29 cellular contexts compared by ENCODE assay signal in the genomic region with DNA sequence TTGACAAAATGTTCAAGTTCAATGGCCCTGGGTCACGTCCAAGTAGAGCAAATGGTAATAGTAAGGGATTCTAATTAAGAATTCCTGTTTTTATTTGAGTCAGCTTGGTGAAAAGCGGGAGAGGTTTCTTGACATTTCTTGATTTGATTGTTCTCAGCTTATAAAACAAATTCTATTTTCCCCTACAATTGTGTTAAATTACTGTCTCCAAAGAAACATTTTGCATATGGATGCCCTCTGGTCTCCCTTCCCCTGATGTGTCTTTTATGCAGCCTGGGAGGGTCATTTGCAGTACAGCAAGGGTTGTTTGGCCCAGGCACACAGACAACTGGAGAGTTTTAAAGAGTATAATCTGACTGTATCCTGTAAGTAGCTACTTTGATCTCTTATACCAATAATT.
"Had no signal": no experiment of that assay in that cellular context is flagged by ENCODE, and none has a peak within 500 bp of the region (broad histone marks: within the 10 kb centered on the region; RNA-seq: fewer than 3 reads in every experiment).

No MANE protein-coding gene starts in this region.

- FAIRE-seq: astrocyte, islet of Langerhans, small intestine, urothelium cell line had no signal

- H3K4me1 ChIP-seq: esophagus squamous epithelium, left lung, prostate gland, sigmoid colon had no signal

- H3K9me3 ChIP-seq: esophagus squamous epithelium, mucosa of descending colon, ovary, prostate gland, sigmoid colon, thoracic aorta had no signal

- H3K36me3 Mint-ChIP-seq: activated naive CD4-positive, alpha-beta T cell treated with anti-CD3 and anti-CD28 coated beads, Interleukin-2, amount 10 ng/mL, durations not matched to agents 7 days and 5 days; activated naive CD8-positive, alpha-beta T cell treated with anti-CD3 and anti-CD28 coated beads, Interleukin-2, amount 10 ng/mL, durations not matched to agents 7 days and 5 days; natural killer cell treated with Interleukin-12 subunit alpha and Interleukin-12 subunit beta and Interleukin-15 and Interleukin-18, amount 100 ng/mL, for 72 hours; stimulated activated effector memory CD8-positive, alpha-beta T cell treated with anti-CD3 and anti-CD28 coated beads, Interleukin-12 subunit alpha, Interleukin-12 subunit beta, amount 100 ng/mL, for 72 hours had no signal

- DNase-seq: activated CD4-positive, alpha-beta T cell treated with anti-CD3 and anti-CD28 coated beads for 48 hours; activated CD4-positive, alpha-beta T cell treated with anti-CD3 and anti-CD28 coated beads, Interleukin-2, amount 50 U/mL, for 48 hours; activated CD8-positive, alpha-beta memory T cell treated with anti-CD3 and anti-CD28 coated beads, Interleukin-2, amount 50 U/mL, for 4 hours; activated gamma-delta T cell; activated naive CD4-positive, alpha-beta T cell treated with anti-CD3 and anti-CD28 coated beads, Interleukin-2, amount 10 ng/mL, durations not matched to agents 7 days and 5 days; activated naive CD8-positive, alpha-beta T cell treated with anti-CD3 and anti-CD28 coated beads, Interleukin-2, amount 10 ng/mL, durations not matched to agents 7 days and 5 days; activated T-cell treated with anti-CD3 and anti-CD28 coated beads, Interleukin-2, amount 50 U/mL, for 1 hour; esophagus squamous epithelium; heart right ventricle; left lung; mucosa of descending colon; sigmoid colon; small intestine; stimulated activated CD4-positive, alpha-beta T cell treated with anti-CD3 and anti-CD28 coated beads, Interleukin-4, amount 100 ng/mL, for 24 hours; trophoblast cell had no signal

- ATAC-seq: activated CD4-positive, CD25-positive, alpha-beta regulatory T cell treated with anti-CD3 and anti-CD28 coated beads, Interleukin-2, amount 50 U/mL, for 24 hours; mucosa of descending colon had no signal

- H3K27ac ChIP-seq: epithelial cell of prostate, esophagus squamous epithelium, left lung, ovary, prostate gland, sigmoid colon, thoracic aorta, VCaP had no signal

- H3K36me3 ChIP-seq: esophagus squamous epithelium, heart right ventricle, left lung, ovary, prostate gland, sigmoid colon, thoracic aorta had no signal

- H3K27ac Mint-ChIP-seq: activated naive CD4-positive, alpha-beta T cell treated with anti-CD3 and anti-CD28 coated beads, Interleukin-2, amount 10 ng/mL, durations not matched to agents 7 days and 5 days; activated naive CD8-positive, alpha-beta T cell treated with anti-CD3 and anti-CD28 coated beads, Interleukin-2, amount 10 ng/mL, durations not matched to agents 7 days and 5 days; activated T-helper 1 cell treated with anti-CD3 and anti-CD28 coated beads, Interleukin-12 subunit alpha, Interleukin-12 subunit beta, Interleukin-2, Interleukin-4 antibody, amounts not matched to agents 30 ng/mL and 10 ng/mL and 1 ng/mL, durations not matched to agents 14 hours and 24 hours and 36 hours; natural killer cell treated with Interleukin-12 subunit alpha and Interleukin-12 subunit beta and Interleukin-15 and Interleukin-18, amount 100 ng/mL, for 72 hours; stimulated activated effector memory CD8-positive, alpha-beta T cell treated with anti-CD3 and anti-CD28 coated beads, Interleukin-12 subunit alpha, Interleukin-12 subunit beta, amount 100 ng/mL, for 72 hours; stimulated activated naive CD8-positive, alpha-beta T cell treated with anti-CD3 and anti-CD28 coated beads, Interleukin-15, Interleukin-2, amounts not matched to agents 100 ng/mL and 50 ng/mL, for 24 hours had no signal

- H3K4me1 Mint-ChIP-seq: activated naive CD4-positive, alpha-beta T cell treated with anti-CD3 and anti-CD28 coated beads, Interleukin-2, amount 10 ng/mL, durations not matched to agents 7 days and 5 days; activated naive CD8-positive, alpha-beta T cell treated with anti-CD3 and anti-CD28 coated beads, Interleukin-2, amount 10 ng/mL, durations not matched to agents 7 days and 5 days; stimulated activated effector memory CD8-positive, alpha-beta T cell treated with anti-CD3 and anti-CD28 coated beads, Interleukin-12 subunit alpha, Interleukin-12 subunit beta, amount 100 ng/mL, for 72 hours had no signal

- H3K9me3 Mint-ChIP-seq: activated T-helper 1 cell treated with anti-CD3 and anti-CD28 coated beads, Interleukin-12 subunit alpha, Interleukin-12 subunit beta, Interleukin-2, Interleukin-4 antibody, amounts not matched to agents 30 ng/mL and 10 ng/mL and 1 ng/mL, durations not matched to agents 14 hours and 24 hours and 36 hours; stimulated activated naive CD8-positive, alpha-beta T cell treated with anti-CD3 and anti-CD28 coated beads, Interleukin-15, Interleukin-2, amounts not matched to agents 100 ng/mL and 50 ng/mL, for 24 hours had no signal

- H3K4me3 Mint-ChIP-seq: activated naive CD4-positive, alpha-beta T cell treated with anti-CD3 and anti-CD28 coated beads, Interleukin-2, amount 10 ng/mL, durations not matched to agents 7 days and 5 days; activated naive CD8-positive, alpha-beta T cell treated with anti-CD3 and anti-CD28 coated beads, Interleukin-2, amount 10 ng/mL, durations not matched to agents 7 days and 5 days; activated T-helper 1 cell treated with anti-CD3 and anti-CD28 coated beads, Interleukin-12 subunit alpha, Interleukin-12 subunit beta, Interleukin-2, Interleukin-4 antibody, amounts not matched to agents 30 ng/mL and 10 ng/mL and 1 ng/mL, durations not matched to agents 14 hours and 24 hours and 36 hours; natural killer cell treated with Interleukin-12 subunit alpha and Interleukin-12 subunit beta and Interleukin-15 and Interleukin-18, amount 100 ng/mL, for 72 hours; stimulated activated effector memory CD8-positive, alpha-beta T cell treated with anti-CD3 and anti-CD28 coated beads, Interleukin-12 subunit alpha, Interleukin-12 subunit beta, amount 100 ng/mL, for 72 hours; stimulated activated naive CD8-positive, alpha-beta T cell treated with anti-CD3 and anti-CD28 coated beads, Interleukin-15, Interleukin-2, amounts not matched to agents 100 ng/mL and 50 ng/mL, for 24 hours had no signal

- H3K27me3 Mint-ChIP-seq: natural killer cell treated with Interleukin-12 subunit alpha and Interleukin-12 subunit beta and Interleukin-15 and Interleukin-18, amount 100 ng/mL, for 72 hours had no signal

- H3K4me3 ChIP-seq: esophagus squamous epithelium, heart right ventricle, left lung, lung, mucosa of descending colon, ovary, prostate gland, sigmoid colon, thoracic aorta had no signal

- H3K27me3 ChIP-seq: esophagus squamous epithelium, heart right ventricle, left lung, ovary, sigmoid colon had no signal
